Comparison of ENCODE assay signal across 1 cellular context in the genomic region with DNA sequence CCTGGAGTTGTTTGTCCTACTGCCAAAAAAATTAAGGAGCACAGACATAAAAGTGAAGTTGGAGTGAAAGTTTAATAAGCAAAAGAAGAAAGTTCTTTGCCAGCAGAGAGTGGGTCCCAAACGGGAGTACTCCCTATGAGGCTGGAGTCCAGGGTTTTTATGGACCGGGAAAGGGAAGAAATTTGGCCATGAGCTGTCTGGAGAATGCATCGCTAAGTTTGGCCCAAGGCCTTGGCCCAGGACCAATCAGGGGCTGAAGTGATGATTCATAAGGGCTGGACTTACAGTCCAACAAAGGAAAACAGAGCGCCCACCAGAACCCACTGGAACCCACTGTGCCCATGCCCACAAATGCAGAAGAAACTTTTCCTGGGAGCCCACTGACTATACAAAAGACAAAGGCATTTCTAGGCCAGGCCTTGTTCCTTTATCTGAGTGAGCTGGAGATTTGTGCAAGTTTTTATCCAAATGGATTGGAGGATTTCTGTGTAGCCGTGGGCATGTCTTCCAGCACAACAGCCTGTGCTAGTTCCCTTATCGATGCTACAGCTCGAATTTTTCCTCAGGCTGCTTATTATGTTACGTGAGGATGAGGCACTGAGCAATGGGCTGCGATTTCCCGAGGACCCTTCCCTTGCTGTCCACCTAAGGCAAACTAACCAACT.
TF ChIP-seq lines count a peak whose summit lies in the region.

No MANE protein-coding gene starts in this region.

TF ChIP-seq in SK-N-SH treated with all-trans-retinoic acid at 6 μM for 48 hours, 23 proteins besides CTCF, POLR2A, EP300 and RAD21 (continued from another document):
- TF ChIP-seq, protein P1, sequence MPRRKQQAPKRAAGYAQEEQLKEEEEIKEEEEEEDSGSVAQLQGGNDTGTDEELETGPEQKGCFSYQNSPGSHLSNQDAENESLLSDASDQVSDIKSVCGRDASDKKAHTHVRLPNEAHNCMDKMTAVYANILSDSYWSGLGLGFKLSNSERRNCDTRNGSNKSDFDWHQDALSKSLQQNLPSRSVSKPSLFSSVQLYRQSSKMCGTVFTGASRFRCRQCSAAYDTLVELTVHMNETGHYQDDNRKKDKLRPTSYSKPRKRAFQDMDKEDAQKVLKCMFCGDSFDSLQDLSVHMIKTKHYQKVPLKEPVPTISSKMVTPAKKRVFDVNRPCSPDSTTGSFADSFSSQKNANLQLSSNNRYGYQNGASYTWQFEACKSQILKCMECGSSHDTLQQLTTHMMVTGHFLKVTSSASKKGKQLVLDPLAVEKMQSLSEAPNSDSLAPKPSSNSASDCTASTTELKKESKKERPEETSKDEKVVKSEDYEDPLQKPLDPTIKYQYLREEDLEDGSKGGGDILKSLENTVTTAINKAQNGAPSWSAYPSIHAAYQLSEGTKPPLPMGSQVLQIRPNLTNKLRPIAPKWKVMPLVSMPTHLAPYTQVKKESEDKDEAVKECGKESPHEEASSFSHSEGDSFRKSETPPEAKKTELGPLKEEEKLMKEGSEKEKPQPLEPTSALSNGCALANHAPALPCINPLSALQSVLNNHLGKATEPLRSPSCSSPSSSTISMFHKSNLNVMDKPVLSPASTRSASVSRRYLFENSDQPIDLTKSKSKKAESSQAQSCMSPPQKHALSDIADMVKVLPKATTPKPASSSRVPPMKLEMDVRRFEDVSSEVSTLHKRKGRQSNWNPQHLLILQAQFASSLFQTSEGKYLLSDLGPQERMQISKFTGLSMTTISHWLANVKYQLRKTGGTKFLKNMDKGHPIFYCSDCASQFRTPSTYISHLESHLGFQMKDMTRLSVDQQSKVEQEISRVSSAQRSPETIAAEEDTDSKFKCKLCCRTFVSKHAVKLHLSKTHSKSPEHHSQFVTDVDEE (CRISPR knock-in tag; IDR thresholded peaks at IDR 0.05): no peak
- TF ChIP-seq PPARA (CRISPR knock-in tag; IDR thresholded peaks at IDR 0.05; ENCODE audit: borderline replicate concordance) (no peak), TOX (CRISPR knock-in tag; IDR thresholded peaks at IDR 0.05; ENCODE audit: borderline replicate concordance) (no peak), ZFP3 (CRISPR knock-in tag; IDR thresholded peaks at IDR 0.05) (no peak)
